ENCODE assay signal across 7 cellular contexts in the genomic region with DNA sequence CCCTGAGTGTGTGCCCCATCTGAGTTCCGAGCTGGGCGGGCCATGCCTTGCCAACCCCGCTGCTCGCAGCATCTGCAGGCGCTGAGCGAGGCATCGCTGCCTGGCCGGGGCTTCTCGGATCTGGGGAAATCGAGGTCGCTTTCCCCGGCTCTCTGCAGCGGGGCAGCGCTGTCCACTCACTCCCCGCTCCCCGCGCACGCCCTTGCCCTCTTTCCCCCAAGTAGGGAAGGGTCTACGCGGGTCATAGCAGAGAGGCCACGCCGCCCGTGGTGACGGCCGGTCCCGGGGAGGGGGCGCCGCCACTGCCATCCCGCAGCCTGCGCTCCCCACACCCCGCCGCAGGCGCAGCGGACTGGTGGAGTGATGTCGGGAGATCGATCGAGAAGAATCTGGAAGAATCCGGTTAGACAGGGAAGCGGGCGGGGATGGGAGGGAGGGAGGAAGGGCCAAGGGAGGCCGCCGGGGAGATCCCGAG. TPM values are rescaled to one million over a fixed set of nuclear protein-coding genes. Genes with fewer than 3 reads are reported as not detected.
A peak's percentile ranks its signal among the peaks of the same experiment; 100 is the strongest.
DNase-seq lines count a peak whose midpoint lies in the region; ATAC-seq and TF ChIP-seq lines count a peak whose summit lies in the region.

No MANE protein-coding gene starts in this region.

- H3K4me3 ChIP-seq in LNCaP clone FGC (ENCODE audit: low read depth, low read length) (peak overlapping the region; percentile 90), right cardiac atrium (ENCODE audit: low read length) (peak overlapping the region; percentile 99)

- intact Hi-C loops in right cardiac atrium (cut with DNase I) (no loop called here), posterior cingulate gyrus (cut with DNase I) (no loop called here)

- no peak for TF ChIP-seq CTCF in LNCaP clone FGC (IDR thresholded peaks at IDR 0.05; ENCODE audit: control insufficient read depth, extremely low read depth, insufficient read depth)

- WGBS in right cardiac atrium = 3% methylated on average over 43 of the region's 43 CpGs

- H3K9me3 ChIP-seq in right cardiac atrium (ENCODE audit: control insufficient read depth, low read length) = no peaks in the 10 kb centered on the region

- peaks cover 14% of the 10 kb centered on the region for H3K4me1 ChIP-seq in right cardiac atrium (ENCODE audit: control insufficient read depth, insufficient read depth, low read length)

- ATAC-seq in GM19452 (IDR thresholded peaks at IDR 0.05; ENCODE audit: unreplicated experiment) (peak; percentile 4), right cardiac atrium (peak; percentile 27 to 34)

- H3K27ac ChIP-seq in angular gyrus (ENCODE audit: low read depth, low read length) (peak overlapping the region; percentile 98), right cardiac atrium (ENCODE audit: low read length) (no peak overlapping the region)

- no peaks in the 10 kb centered on the region for H3K27me3 ChIP-seq in right cardiac atrium (ENCODE audit: control insufficient read depth, insufficient read depth)

- DNase-seq in LNCaP clone FGC (ENCODE audit: low read depth) = no peak
- DNase-seq in right cardiac atrium = peak in 1 of 3 donors; percentile 68
- DNase-seq in posterior cingulate gyrus = peak in 7 of 10 donors; percentile 20 to 91 (median 75)
- no peak for DNase-seq in glomerular visceral epithelial cell (ENCODE audit: extremely low spot score)
- DNase-seq in cerebellar cortex (ENCODE audit: low spot score) = no peak

RNA-seq across cellular contexts. Expression of a gene that starts 0.5 kb away (rescaled TPM):
- total RNA-seq in right cardiac atrium = 10 to 100 TPM; 36.4 to 65.2 (median 53.7) TPM
- 32.4 TPM for polyA plus RNA-seq in right cardiac atrium

RNA-seq across cellular contexts. Expression of a gene that starts 18.2 kb away (rescaled TPM):
- 10 to 100 TPM; 14.3 to 20.6 (median 17.3) TPM for total RNA-seq in right cardiac atrium
- polyA plus RNA-seq in right cardiac atrium = 15.7 TPM

RNA-seq across cellular contexts. Expression of a gene that starts 40.5 kb away (rescaled TPM):
- 1 to 10 TPM; 1.5 to 3.0 (median 1.8) TPM for total RNA-seq in right cardiac atrium
- 2.0 TPM for polyA plus RNA-seq in right cardiac atrium

Comparison
In these comparisons a context has a peak if more than half of its experiments do, and no peak if none do; other contexts are left out.
1. DNase-seq: peak in posterior cingulate gyrus (7 of 10); none in LNCaP clone FGC (single experiment), glomerular visceral epithelial cell (single experiment) and cerebellar cortex (single experiment).